23 cellular contexts compared by ENCODE assay signal in genomic region chr17:54867634-54868033, GRCh38. TPM values are rescaled to one million over a fixed set of nuclear protein-coding genes. Genes with fewer than 3 reads are reported as not detected.
"Had no signal": no experiment of that assay in that cellular context is flagged by ENCODE, and none has a peak within 500 bp of the region (broad histone marks: within the 10 kb centered on the region; RNA-seq: fewer than 3 reads in every experiment).

No MANE protein-coding gene starts in this region.

- H3K36me3 ChIP-seq: colonic mucosa, esophagus squamous epithelium, lower lobe of right lung, neutrophil, right lobe of liver, stomach, thyroid gland had no signal

- H3K27me3 ChIP-seq: colonic mucosa, esophagus squamous epithelium, neutrophil, right lobe of liver, stomach, thyroid gland had no signal

- H3K9ac ChIP-seq: parathyroid adenoma had no signal

- H3K4me1 ChIP-seq: colonic mucosa, esophagus squamous epithelium, lower lobe of right lung had no signal

- H3K4me2 ChIP-seq: smooth muscle cell had no signal

- H3K27ac ChIP-seq: colonic mucosa, esophagus squamous epithelium, lower lobe of right lung, neutrophil, parathyroid adenoma, right lobe of liver, stomach, thyroid gland had no signal

- H3K79me2 ChIP-seq: parathyroid adenoma had no signal

- H3K4me3 ChIP-seq: colonic mucosa, esophagus squamous epithelium, lower lobe of right lung, mucosa of descending colon, right lobe of liver, smooth muscle cell, stomach, thyroid gland had no signal

- DNase-seq: colonic mucosa; effector CD8-positive, alpha-beta T cell; endodermal cell; esophagus squamous epithelium; hypothalamus; immature natural killer cell; islet precursor cell; kidney glomerular epithelial cell; left ventricle myocardium superior; lower lobe of right lung; mucosa of descending colon; naive B cell; right lobe of liver; stimulated activated CD4-positive, alpha-beta T cell treated with anti-CD3 and anti-CD28 coated beads, Interleukin-12 subunit alpha, Interleukin-12 subunit beta, amount 100 ng/mL, for 4 hours; stimulated activated CD4-positive, alpha-beta T cell treated with anti-CD3 and anti-CD28 coated beads, Interleukin-1b, Interleukin-23, amount 100 ng/mL, for 48 hours; stimulated activated CD4-positive, alpha-beta T cell treated with anti-CD3 and anti-CD28 coated beads, Interleukin-4, amount 100 ng/mL, for 24 hours; stimulated activated naive CD4-positive, alpha-beta T cell treated with Interleukin-2 at 50 U/mL for 16 hours; stomach; thyroid gland had no signal

- H2AFZ ChIP-seq: parathyroid adenoma had no signal

- H3K9me3 ChIP-seq: colonic mucosa, esophagus squamous epithelium, lower lobe of right lung, mucosa of descending colon, neutrophil, right lobe of liver, stomach, thyroid gland had no signal

RNA-seq across cellular contexts. Expression of gene TOM1L1, which starts 33.0 kb away (rescaled TPM):
- total RNA-seq: natural killer cell treated with Interleukin-12 subunit alpha and Interleukin-12 subunit beta and Interleukin-15 and Interleukin-18, amount 100 ng/mL, for 72 hours had no signal
- polyA plus RNA-seq: immature natural killer cell had no signal
